In the genomic region with DNA sequence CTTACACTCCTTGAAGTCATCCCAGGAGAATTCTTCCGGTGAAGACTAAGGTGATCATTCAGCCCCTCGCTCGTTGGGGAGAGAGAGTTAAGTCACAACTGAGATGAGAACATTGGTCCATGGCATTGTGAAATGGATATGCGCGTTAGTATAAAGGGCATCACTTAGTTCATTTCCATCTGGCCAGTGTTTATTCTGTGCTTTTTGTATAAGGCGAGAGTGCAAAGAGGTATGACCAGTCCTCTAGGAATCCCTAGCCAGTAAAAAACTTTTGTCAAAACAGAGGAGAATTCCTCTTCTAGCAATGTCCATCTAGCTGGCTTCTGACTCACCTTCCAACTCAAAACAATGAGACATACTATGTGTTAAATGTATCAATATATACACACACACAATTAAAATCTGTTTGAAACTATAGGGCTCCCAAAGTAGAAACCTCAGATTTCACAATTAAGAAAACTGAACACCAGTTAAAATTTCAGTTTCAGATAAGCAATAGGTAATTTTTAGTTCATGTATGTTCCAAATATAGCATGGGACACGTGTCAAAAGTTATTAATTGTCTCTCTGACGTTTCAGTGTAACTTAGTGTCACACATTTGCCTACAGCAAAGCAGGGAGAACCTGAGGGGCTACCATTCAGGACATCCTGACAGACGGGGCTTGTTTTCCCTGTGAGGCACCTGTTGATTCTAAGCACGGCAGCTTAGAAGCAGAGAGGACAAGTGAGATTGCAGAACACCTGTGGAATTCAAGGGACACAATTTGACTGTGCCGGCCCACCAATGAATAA, we compare ENCODE assay signal across 12 cellular contexts.
DNase-seq lines count a peak whose midpoint lies in the region; ATAC-seq lines count a peak whose summit lies in the region.
"Had no signal": no experiment of that assay in that cellular context is flagged by ENCODE, and none has a peak within 500 bp of the region (broad histone marks: within the 10 kb centered on the region; RNA-seq: fewer than 3 reads in every experiment).

No MANE protein-coding gene starts in this region.

- peaks cover 1% of the 10 kb centered on the region for H3K36me3 Mint-ChIP-seq in natural killer cell treated with Interleukin-12 subunit alpha and Interleukin-12 subunit beta and Interleukin-15 and Interleukin-18, amount 100 ng/mL, for 72 hours
- H3K36me3 Mint-ChIP-seq: brain had no signal

- peaks cover 21% of the 10 kb centered on the region for H3K4me1 ChIP-seq in adipocyte (ENCODE audit: control insufficient read depth, insufficient read depth, low read length)
- H3K4me1 ChIP-seq: A549, left lung had no signal

- ATAC-seq in GM19324 (IDR thresholded peaks at IDR 0.05; ENCODE audit: low FRiP score, unreplicated experiment) (peak; percentile 64), HG02981 (IDR thresholded peaks at IDR 0.05; ENCODE audit: unreplicated experiment) (peak; percentile 64)
- ATAC-seq in natural killer cell treated with Interleukin-12 subunit alpha and Interleukin-12 subunit beta and Interleukin-15 and Interleukin-18, amount 100 ng/mL, for 72 hours: no peak
- ATAC-seq: A549, left lung had no signal

- H3K27ac Mint-ChIP-seq in natural killer cell treated with Interleukin-12 subunit alpha and Interleukin-12 subunit beta and Interleukin-15 and Interleukin-18, amount 100 ng/mL, for 72 hours: no peak overlapping the region
- H3K27ac Mint-ChIP-seq: brain had no signal

- H3K27ac ChIP-seq in substantia nigra (ENCODE audit: low read depth, low read length, poor library complexity, severe bottlenecking): no peak overlapping the region
- H3K27ac ChIP-seq: A549, left lung had no signal

- H3K4me3 ChIP-seq in adipocyte (ENCODE audit: low read length): no peak overlapping the region
- H3K4me3 ChIP-seq: A549, left lung had no signal

- H3K4me3 Mint-ChIP-seq in natural killer cell treated with Interleukin-12 subunit alpha and Interleukin-12 subunit beta and Interleukin-15 and Interleukin-18, amount 100 ng/mL, for 72 hours: no peak overlapping the region
- H3K4me3 Mint-ChIP-seq: brain had no signal

- peaks cover 8 to 10% of the 10 kb centered on the region in 2 donors for H3K4me1 Mint-ChIP-seq in natural killer cell treated with Interleukin-12 subunit alpha and Interleukin-12 subunit beta and Interleukin-15 and Interleukin-18, amount 100 ng/mL, for 72 hours (ENCODE audit: low read depth in 2 of 2)

- H3K9me3 ChIP-seq in adipocyte (ENCODE audit: control insufficient read depth, low read length): no peaks in the 10 kb centered on the region
- H3K9me3 ChIP-seq: left lung had no signal

- peaks cover 7 to 9% of the 10 kb centered on the region in 2 donors for H3K27me3 Mint-ChIP-seq in natural killer cell treated with Interleukin-12 subunit alpha and Interleukin-12 subunit beta and Interleukin-15 and Interleukin-18, amount 100 ng/mL, for 72 hours

- H3K9me3 Mint-ChIP-seq in natural killer cell treated with Interleukin-12 subunit alpha and Interleukin-12 subunit beta and Interleukin-15 and Interleukin-18, amount 100 ng/mL, for 72 hours: no peaks in the 10 kb centered on the region

- no peak overlapping the region for H3K9ac ChIP-seq in adipocyte (ENCODE audit: low read length)

- H3K27me3 ChIP-seq in adipocyte (replicated peaks; ENCODE audit: control insufficient read depth, insufficient read depth, low read length): no peaks in the 10 kb centered on the region
- H3K27me3 ChIP-seq: left lung had no signal

- no peaks in the 10 kb centered on the region for H3K36me3 ChIP-seq in adipocyte (ENCODE audit: control insufficient read depth, insufficient read depth, low read length, severe bottlenecking)
- H3K36me3 ChIP-seq: left lung had no signal

- peak; percentile 58 for DNase-seq in A172 (ENCODE audit: low spot score)
- DNase-seq in adipocyte (ENCODE audit: low read depth): peak; percentile 65
- DNase-seq in substantia nigra (lab: John Stamatoyannopoulos, UW): no peak
- DNase-seq in H4 (ENCODE audit: low spot score): no peak
- no peak for DNase-seq in NCI-H2029 treated with DMSO at 0.1 percent for 48 hours (lab: John Stamatoyannopoulos, UW)
- no peak for DNase-seq in natural killer cell treated with Interleukin-12 subunit alpha and Interleukin-12 subunit beta and Interleukin-15 and Interleukin-18, amount 100 ng/mL, for 72 hours (ENCODE audit: low spot score)
- DNase-seq: left lung; stimulated activated CD4-positive, alpha-beta T cell treated with anti-CD3 and anti-CD28 coated beads, Interleukin-2, amount 100 ng/mL, for 48 hours had no signal

Comparison
In these comparisons a context has a peak if more than half of its experiments do, and no peak if none do; other contexts are left out.
1. DNase-seq: peak in A172 (single experiment) and adipocyte (single experiment); none in substantia nigra (0 of 49), H4 (single experiment), NCI-H2029 treated with DMSO at 0.1 percent for 48 hours (single experiment) and natural killer cell treated with Interleukin-12 subunit alpha and Interleukin-12 subunit beta and Interleukin-15 and Interleukin-18, amount 100 ng/mL, for 72 hours (single experiment).
2. ATAC-seq: peak in GM19324 (single experiment) and HG02981 (single experiment); none in natural killer cell treated with Interleukin-12 subunit alpha and Interleukin-12 subunit beta and Interleukin-15 and Interleukin-18, amount 100 ng/mL, for 72 hours (0 of 2).